In genomic region chr17:61904094-61904710, GRCh38 we compare ENCODE assay signal across 10 cellular contexts. TPM values are rescaled to one million over a fixed set of nuclear protein-coding genes. Genes with fewer than 3 reads are reported as not detected.
DNase-seq lines count a peak whose midpoint lies in the region; ATAC-seq and TF ChIP-seq lines count a peak whose summit lies in the region.
"Had no signal": no experiment of that assay in that cellular context is flagged by ENCODE, and none has a peak within 500 bp of the region (broad histone marks: within the 10 kb centered on the region; RNA-seq: fewer than 3 reads in every experiment).

No MANE protein-coding gene starts in this region.

- ATAC-seq in GM21423 (IDR thresholded peaks at IDR 0.05; ENCODE audit: unreplicated experiment) (peak; percentile 72), SK-N-SH treated with all-trans-retinoic acid at 6 μM for 48 hours (no peak)

- H3K27me3 ChIP-seq in MM.1S (replicated peaks; ENCODE audit: insufficient read depth, low read length) (no peaks in the 10 kb centered on the region), PC-9 (ENCODE audit: insufficient read depth, low read depth) (no peaks in the 10 kb centered on the region)

- no peaks in the 10 kb centered on the region for H3K27me3 Mint-ChIP-seq in immature natural killer cell (ENCODE audit: low read depth in 3 of 3)
- H3K27me3 Mint-ChIP-seq: brain had no signal

- H3K27ac Mint-ChIP-seq in immature natural killer cell: peak overlapping the region; percentile 82 to 92 (median 88)
- H3K27ac Mint-ChIP-seq: brain had no signal

- peak overlapping the region; percentile 35 for H2AFZ ChIP-seq in MM.1S (ENCODE audit: low read length)
- H2AFZ ChIP-seq in PC-9: no peak overlapping the region

- CTCF ChIA-PET in PC-9 (lab: Charles Lee): interaction anchor here (0.7 kb wide), 1 partner anchor 42 kb away, joined by 7 read pairs; no protein-coding TSS in a partner anchor

- in situ Hi-C loops in GM13977 (cut with MboI; ENCODE audit: low pct_unique_long_range_greater_than_20kb, low sequenced_read_pairs, unreplicated experiment): no loop called here

- POLR2A ChIA-PET in PC-9 (lab: Charles Lee; ENCODE audit: unreplicated experiment): no interaction called here

- H3K27ac ChIP-seq in MM.1S (ENCODE audit: low read length): peak overlapping the region; percentile 41; the same call in 1 of the 2 replicates
- H3K27ac ChIP-seq in PC-9: no peak overlapping the region

- peak overlapping the region; percentile 33; the same call in 1 of the 2 replicates for H3K9ac ChIP-seq in MM.1S (ENCODE audit: low read length)

- DNase-seq in GM13977 (ENCODE audit: low spot score) (peak; percentile 71), MM.1S (peak; percentile 87), immature natural killer cell (peak; percentile 34 to 48 (median 39)), DMS79 treated with DMSO at 0.1 percent for 48 hours (lab: John Stamatoyannopoulos, UW) (no peak), PC-9 (no peak), cortex of kidney (lab: John Stamatoyannopoulos, UW) (no peak)
- DNase-seq: NCI-H1105 treated with DMSO at 0.1 percent for 48 hours had no signal

- no peaks in the 10 kb centered on the region for H3K4me1 ChIP-seq in MM.1S (ENCODE audit: low read length)
- no peaks in the 10 kb centered on the region for H3K4me1 ChIP-seq in PC-9 (replicated peaks; ENCODE audit: insufficient read depth)

- no peak for TF ChIP-seq CTCF in GM13977 (IDR thresholded peaks at IDR 0.05; ENCODE audit: extremely low read depth, insufficient read depth, missing control alignments)
- TF ChIP-seq CTCF in MM.1S (IDR thresholded peaks at IDR 0.05; ENCODE audit: low read length): no peak
- TF ChIP-seq CTCF in PC-9 (conservative IDR thresholded peaks at IDR 0.05): no peak

- H3K9me2 ChIP-seq in MM.1S (replicated peaks; ENCODE audit: insufficient read depth, low read length): no peaks in the 10 kb centered on the region
- H3K9me2 ChIP-seq in PC-9 (ENCODE audit: insufficient read depth): no peaks in the 10 kb centered on the region

- H3K4me3 ChIP-seq in MM.1S (ENCODE audit: low read length) (peak overlapping the region; percentile 30), PC-9 (no peak overlapping the region)

- no peaks in the 10 kb centered on the region for H4K20me1 ChIP-seq in MM.1S (ENCODE audit: insufficient read depth, low read length)
- no peaks in the 10 kb centered on the region for H4K20me1 ChIP-seq in PC-9 (ENCODE audit: insufficient read depth)

- H3K79me2 ChIP-seq in MM.1S (ENCODE audit: low read length) (no peaks in the 10 kb centered on the region), PC-9 (ENCODE audit: low read depth) (no peaks in the 10 kb centered on the region)

- H3K9me3 Mint-ChIP-seq in immature natural killer cell: no peaks in the 10 kb centered on the region
- H3K9me3 Mint-ChIP-seq: brain had no signal

- H3K4me3 Mint-ChIP-seq in immature natural killer cell: peak overlapping the region; percentile 62 to 73 (median 67)
- H3K4me3 Mint-ChIP-seq: brain had no signal

- intact Hi-C loops in PC-9 (cut with micrococcal nuclease; ENCODE audit: unreplicated experiment): no loop called here

- no TSS peak for BruUV-seq in PC-9 (replicated peaks; lab: Mats Ljungman, UMichigan)

- peaks cover 5 to 32% (median 30%) of the 10 kb centered on the region in 3 donors for H3K36me3 Mint-ChIP-seq in immature natural killer cell

- H3K36me3 ChIP-seq in MM.1S (replicated peaks; ENCODE audit: insufficient read depth, low read length) (no peaks in the 10 kb centered on the region; the same call in 1 of the 2 replicates), PC-9 (ENCODE audit: low read depth) (0 out of 2 replicates have a peak, but pooled peaks cover 6% of the 10 kb centered on the region)

- no peaks in the 10 kb centered on the region for H3F3A ChIP-seq in MM.1S (ENCODE audit: insufficient read depth, low read length)
- H3F3A ChIP-seq in PC-9 (ENCODE audit: insufficient read depth, low read depth): no peaks in the 10 kb centered on the region

- no peaks in the 10 kb centered on the region for H3K9me3 ChIP-seq in MM.1S (replicated peaks; ENCODE audit: insufficient read depth, low read length)
- no peaks in the 10 kb centered on the region for H3K9me3 ChIP-seq in PC-9 (ENCODE audit: insufficient read depth, low read depth)

- H3K4me1 Mint-ChIP-seq in immature natural killer cell: peaks cover 4 to 14% of the 10 kb centered on the region in 2 donors
- H3K4me1 Mint-ChIP-seq: brain had no signal

- H3K4me2 ChIP-seq in MM.1S (ENCODE audit: low read depth, low read length) (peak overlapping the region; percentile 57), PC-9 (no peak overlapping the region)

TF ChIP-seq in SK-N-SH treated with all-trans-retinoic acid at 6 μM for 48 hours, 23 proteins besides CTCF, POLR2A, EP300 and RAD21:
- TF ChIP-seq BACH2 (CRISPR knock-in tag; IDR thresholded peaks at IDR 0.05; ENCODE audit: borderline replicate concordance) (no peak), ESRRG (CRISPR knock-in tag; IDR thresholded peaks at IDR 0.05) (no peak), ZNF8 (CRISPR knock-in tag; IDR thresholded peaks at IDR 0.05) (no peak), PPARA (CRISPR knock-in tag; IDR thresholded peaks at IDR 0.05; ENCODE audit: borderline replicate concordance) (no peak), GLIS3 (CRISPR knock-in tag; IDR thresholded peaks at IDR 0.05) (no peak), TCF4 (CRISPR knock-in tag; IDR thresholded peaks at IDR 0.05; ENCODE audit: borderline replicate concordance) (no peak), ZFP30 (CRISPR knock-in tag; IDR thresholded peaks at IDR 0.05) (no peak), ZNF565 (CRISPR knock-in tag; conservative IDR thresholded peaks at IDR 0.05; ENCODE audit: low read depth) (no peak), SNAI2 (CRISPR knock-in tag; IDR thresholded peaks at IDR 0.05) (no peak), PATZ1 (CRISPR knock-in tag; IDR thresholded peaks at IDR 0.05; ENCODE audit: borderline replicate concordance) (no peak), RARB (CRISPR knock-in tag; IDR thresholded peaks at IDR 0.05) (no peak), CREB5 (CRISPR knock-in tag; IDR thresholded peaks at IDR 0.05; ENCODE audit: low read depth) (no peak), TOX (CRISPR knock-in tag; IDR thresholded peaks at IDR 0.05; ENCODE audit: borderline replicate concordance) (no peak), POU6F1 (CRISPR knock-in tag; IDR thresholded peaks at IDR 0.05; ENCODE audit: borderline replicate concordance, low read depth) (no peak), ZFP3 (CRISPR knock-in tag; IDR thresholded peaks at IDR 0.05) (no peak)

RNA-seq across cellular contexts. Expression of gene INTS2, which starts 23.6 kb away (rescaled TPM):
- polyA plus RNA-seq in immature natural killer cell: 1 to 10 TPM; 2.3 to 5.9 (median 3.2) TPM
- total RNA-seq in PC-9 (2021): 15.7 and 17.5 TPM in 2 replicates

RNA-seq across cellular contexts. Expression of gene BRIP1, which starts 40.9 kb away (rescaled TPM):
- polyA plus RNA-seq in immature natural killer cell: 1 to 10 TPM in 1 of 3 donors, under 1 TPM in 2; 0.68 to 2.4 (median 0.72) TPM
- total RNA-seq in PC-9 (2021): 14.4 and 16.0 TPM in 2 replicates

Comparison
In these comparisons a context has a peak if more than half of its experiments do, and no peak if none do; other contexts are left out.
1. DNase-seq: peak in GM13977 (single experiment), MM.1S (single experiment) and immature natural killer cell (3 of 3); none in DMS79 treated with DMSO at 0.1 percent for 48 hours (single experiment), PC-9 (0 of 2) and cortex of kidney (single experiment).